ENCODE assay signal across 1 cellular context in genomic region chr19:15555759-15556633, GRCh38.
TF ChIP-seq lines count a peak whose summit lies in the region.

No MANE protein-coding gene starts in this region.

TF ChIP-seq in HepG2, 621 proteins besides CTCF, POLR2A, EP300 and RAD21 (continued from another document and continues in another):
- TF ChIP-seq, protein P1, sequence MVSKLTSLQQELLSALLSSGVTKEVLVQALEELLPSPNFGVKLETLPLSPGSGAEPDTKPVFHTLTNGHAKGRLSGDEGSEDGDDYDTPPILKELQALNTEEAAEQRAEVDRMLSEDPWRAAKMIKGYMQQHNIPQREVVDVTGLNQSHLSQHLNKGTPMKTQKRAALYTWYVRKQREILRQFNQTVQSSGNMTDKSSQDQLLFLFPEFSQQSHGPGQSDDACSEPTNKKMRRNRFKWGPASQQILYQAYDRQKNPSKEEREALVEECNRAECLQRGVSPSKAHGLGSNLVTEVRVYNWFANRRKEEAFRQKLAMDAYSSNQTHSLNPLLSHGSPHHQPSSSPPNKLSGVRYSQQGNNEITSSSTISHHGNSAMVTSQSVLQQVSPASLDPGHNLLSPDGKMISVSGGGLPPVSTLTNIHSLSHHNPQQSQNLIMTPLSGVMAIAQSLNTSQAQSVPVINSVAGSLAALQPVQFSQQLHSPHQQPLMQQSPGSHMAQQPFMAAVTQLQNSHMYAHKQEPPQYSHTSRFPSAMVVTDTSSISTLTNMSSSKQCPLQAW (CRISPR knock-in tag; IDR thresholded peaks at IDR 0.05), result peak; percentile 76; the same call in 1 of the 2 replicates
- TF ChIP-seq CBX2 (IDR thresholded peaks at IDR 0.05; ENCODE audit: low read depth, low read length), result no peak
- no peak for TF ChIP-seq CBX2 (CRISPR knock-in tag; IDR thresholded peaks at IDR 0.05; ENCODE audit: low read depth)
- TF ChIP-seq DR1 (CRISPR knock-in tag; IDR thresholded peaks at IDR 0.05), result no peak
- peak; percentile 69; the same call in 1 of the 2 replicates for TF ChIP-seq SP4 (CRISPR knock-in tag; IDR thresholded peaks at IDR 0.05)
- no peak for TF ChIP-seq HOXA7 (CRISPR knock-in tag; IDR thresholded peaks at IDR 0.05)
- no peak for TF ChIP-seq ZNF260 (CRISPR knock-in tag; IDR thresholded peaks at IDR 0.05; ENCODE audit: borderline replicate concordance, low read depth)
- peak; percentile 51; the same call in 1 of the 2 replicates for TF ChIP-seq ZNF543 (CRISPR knock-in tag; IDR thresholded peaks at IDR 0.05)
- no peak for TF ChIP-seq HINFP (CRISPR knock-in tag; IDR thresholded peaks at IDR 0.05; ENCODE audit: low read depth)
- TF ChIP-seq, protein P2, sequence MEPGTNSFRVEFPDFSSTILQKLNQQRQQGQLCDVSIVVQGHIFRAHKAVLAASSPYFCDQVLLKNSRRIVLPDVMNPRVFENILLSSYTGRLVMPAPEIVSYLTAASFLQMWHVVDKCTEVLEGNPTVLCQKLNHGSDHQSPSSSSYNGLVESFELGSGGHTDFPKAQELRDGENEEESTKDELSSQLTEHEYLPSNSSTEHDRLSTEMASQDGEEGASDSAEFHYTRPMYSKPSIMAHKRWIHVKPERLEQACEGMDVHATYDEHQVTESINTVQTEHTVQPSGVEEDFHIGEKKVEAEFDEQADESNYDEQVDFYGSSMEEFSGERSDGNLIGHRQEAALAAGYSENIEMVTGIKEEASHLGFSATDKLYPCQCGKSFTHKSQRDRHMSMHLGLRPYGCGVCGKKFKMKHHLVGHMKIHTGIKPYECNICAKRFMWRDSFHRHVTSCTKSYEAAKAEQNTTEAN (CRISPR knock-in tag; conservative IDR thresholded peaks at IDR 0.05), result no peak
- TF ChIP-seq MYNN (CRISPR knock-in tag; IDR thresholded peaks at IDR 0.05; ENCODE audit: low read depth), result no peak
- TF ChIP-seq PAX8 (CRISPR knock-in tag; IDR thresholded peaks at IDR 0.05; ENCODE audit: borderline replicate concordance), result no peak
- 0 out of 2 replicates have a peak, but pooled peaks have one; percentile 37 for TF ChIP-seq IRF2 (CRISPR knock-in tag; IDR thresholded peaks at IDR 0.05)
- peak; percentile 84; the same call in 1 of the 2 replicates for TF ChIP-seq NRL (CRISPR knock-in tag; IDR thresholded peaks at IDR 0.05; ENCODE audit: borderline replicate concordance)
- peak; percentile 2 for TF ChIP-seq PHF5A (CRISPR knock-in tag; IDR thresholded peaks at IDR 0.05; ENCODE audit: low read depth, unreplicated experiment)
- TF ChIP-seq RERE (CRISPR knock-in tag; IDR thresholded peaks at IDR 0.05; ENCODE audit: low read depth), result no peak
- TF ChIP-seq HNF1A (IDR thresholded peaks at IDR 0.05; ENCODE audit: low read depth), result no peak
- no peak for TF ChIP-seq HNF1A (CRISPR knock-in tag; IDR thresholded peaks at IDR 0.05; ENCODE audit: borderline replicate concordance)
- TF ChIP-seq NFE2 (CRISPR knock-in tag; IDR thresholded peaks at IDR 0.05), result no peak
- TF ChIP-seq SMAD9 (CRISPR knock-in tag; IDR thresholded peaks at IDR 0.05), result no peak
- peak; percentile 54 for TF ChIP-seq ZNF770 (CRISPR knock-in tag; IDR thresholded peaks at IDR 0.05)
- TF ChIP-seq ZBTB21 (CRISPR knock-in tag; IDR thresholded peaks at IDR 0.05), result no peak
- TF ChIP-seq, protein P3, sequence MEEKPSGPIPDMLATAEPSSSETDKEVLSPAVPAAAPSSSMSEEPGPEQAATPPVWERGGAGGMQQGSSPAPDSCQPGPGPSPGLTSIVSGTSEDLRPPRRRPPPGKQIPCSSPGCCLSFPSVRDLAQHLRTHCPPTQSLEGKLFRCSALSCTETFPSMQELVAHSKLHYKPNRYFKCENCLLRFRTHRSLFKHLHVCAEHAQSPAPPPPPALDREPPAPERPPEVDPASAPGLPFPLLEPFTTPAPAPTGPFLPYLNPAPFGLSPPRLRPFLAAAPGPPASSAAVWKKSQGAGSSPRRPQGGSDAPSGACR (CRISPR knock-in tag; IDR thresholded peaks at IDR 0.05), result 0 out of 2 replicates have a peak, but pooled peaks have one; percentile 4
- peak; percentile 39 for TF ChIP-seq MED1 (CRISPR knock-in tag; IDR thresholded peaks at IDR 0.05)
- TF ChIP-seq AKAP8 (CRISPR knock-in tag; IDR thresholded peaks at IDR 0.05), result 0 out of 2 replicates have a peak, but pooled peaks have one; percentile 52
- TF ChIP-seq CHD4 (IDR thresholded peaks at IDR 0.05; ENCODE audit: borderline replicate concordance, low read length), result 0 out of 2 replicates have a peak, but pooled peaks have one; percentile 48
- no peak for TF ChIP-seq JUNB (CRISPR knock-in tag; IDR thresholded peaks at IDR 0.05; ENCODE audit: borderline replicate concordance)
- no peak for TF ChIP-seq MBD4 (IDR thresholded peaks at IDR 0.05; ENCODE audit: borderline replicate concordance, low read length)
- TF ChIP-seq GMEB1 (CRISPR knock-in tag; IDR thresholded peaks at IDR 0.05; ENCODE audit: borderline replicate concordance), result peak; percentile 49; the same call in 1 of the 2 replicates
- no peak for TF ChIP-seq RBFOX2 (IDR thresholded peaks at IDR 0.05; ENCODE audit: low read depth, low read length)
- no peak for TF ChIP-seq FOXK2 (IDR thresholded peaks at IDR 0.05)
- peak; percentile 21; the same call in 1 of the 2 replicates for TF ChIP-seq FOXA3 (CRISPR knock-in tag; IDR thresholded peaks at IDR 0.05)
- no peak for TF ChIP-seq JUND (CRISPR knock-in tag; IDR thresholded peaks at IDR 0.05)
- 0 out of 2 replicates have a peak, but pooled peaks have one; percentile 36 for TF ChIP-seq ELF3 (CRISPR knock-in tag; IDR thresholded peaks at IDR 0.05)
- peak; percentile 35; the same call in 1 of the 2 replicates for TF ChIP-seq MYC (CRISPR knock-in tag; IDR thresholded peaks at IDR 0.05; ENCODE audit: borderline replicate concordance)
- no peak for TF ChIP-seq SAFB2 (CRISPR knock-in tag; IDR thresholded peaks at IDR 0.05; ENCODE audit: borderline replicate concordance, low read depth)
- no peak for TF ChIP-seq BATF2 (CRISPR knock-in tag; IDR thresholded peaks at IDR 0.05)
- TF ChIP-seq, protein P4, sequence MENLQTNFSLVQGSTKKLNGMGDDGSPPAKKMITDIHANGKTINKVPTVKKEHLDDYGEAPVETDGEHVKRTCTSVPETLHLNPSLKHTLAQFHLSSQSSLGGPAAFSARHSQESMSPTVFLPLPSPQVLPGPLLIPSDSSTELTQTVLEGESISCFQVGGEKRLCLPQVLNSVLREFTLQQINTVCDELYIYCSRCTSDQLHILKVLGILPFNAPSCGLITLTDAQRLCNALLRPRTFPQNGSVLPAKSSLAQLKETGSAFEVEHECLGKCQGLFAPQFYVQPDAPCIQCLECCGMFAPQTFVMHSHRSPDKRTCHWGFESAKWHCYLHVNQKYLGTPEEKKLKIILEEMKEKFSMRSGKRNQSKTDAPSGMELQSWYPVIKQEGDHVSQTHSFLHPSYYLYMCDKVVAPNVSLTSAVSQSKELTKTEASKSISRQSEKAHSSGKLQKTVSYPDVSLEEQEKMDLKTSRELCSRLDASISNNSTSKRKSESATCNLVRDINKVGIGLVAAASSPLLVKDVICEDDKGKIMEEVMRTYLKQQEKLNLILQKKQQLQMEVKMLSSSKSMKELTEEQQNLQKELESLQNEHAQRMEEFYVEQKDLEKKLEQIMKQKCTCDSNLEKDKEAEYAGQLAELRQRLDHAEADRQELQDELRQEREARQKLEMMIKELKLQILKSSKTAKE (CRISPR knock-in tag; IDR thresholded peaks at IDR 0.05; ENCODE audit: borderline replicate concordance), result no peak
